In genomic region chr2:86199834-86200177, GRCh38 we compare ENCODE assay signal across 8 cellular contexts. TPM values are rescaled to one million over a fixed set of nuclear protein-coding genes. Genes with fewer than 3 reads are reported as not detected.
DNase-seq lines count a peak whose midpoint lies in the region; ATAC-seq and TF ChIP-seq lines count a peak whose summit lies in the region.

No MANE protein-coding gene starts in this region.

- H3K9me3 ChIP-seq in ovary: no peaks in the 10 kb centered on the region

- H3K36me3 ChIP-seq in ovary: no peaks in the 10 kb centered on the region

- TSS peak; percentile 44 for BruUV-seq in Calu3 (replicated peaks; lab: Mats Ljungman, UMichigan)

- peak overlapping the region; percentile 76 for H3K4me3 ChIP-seq in ovary

- DNase-seq in Calu3 (no peak), OCI-M1 (lab: John Stamatoyannopoulos, UW) (peak; percentile 52), epithelial cell of prostate (ENCODE audit: low read depth, low spot score) (no peak), ovary (no peak), omental fat pad (ENCODE audit: low spot score) (no peak), HPDE6-E6E7 (ENCODE audit: extremely low spot score) (no peak), D341Med (ENCODE audit: low spot score) (no peak)

- no peak for TF ChIP-seq EP300 in ovary (IDR thresholded peaks at IDR 0.05)

- 1 to 4% (median 2%) methylated on average over 8 of the region's 8 CpGs for WGBS in ovary, 3 donors

- no peaks in the 10 kb centered on the region for H3K27me3 Mint-ChIP-seq in Calu3 (ENCODE audit: unreplicated experiment)

- CTCF ChIA-PET in Calu3 (lab: Charles Lee): interaction anchor here (0.6 kb wide), 1 partner anchor 59 kb away, joined by 4 read pairs; no protein-coding TSS in a partner anchor

- H3K9me3 Mint-ChIP-seq in Calu3 (ENCODE audit: low read depth, unreplicated experiment): no peaks in the 10 kb centered on the region

- no peak for ATAC-seq in omental fat pad (ENCODE audit: low FRiP score)
- no peak for ATAC-seq in HG03025 (IDR thresholded peaks at IDR 0.05; ENCODE audit: low FRiP score, unreplicated experiment)

- TF ChIP-seq POLR2A in ovary (IDR thresholded peaks at IDR 0.05): no peak

- H3K27ac Mint-ChIP-seq in Calu3 (ENCODE audit: unreplicated experiment): peak overlapping the region; percentile 85

- TF ChIP-seq CTCF in Calu3 (IDR thresholded peaks at IDR 0.05; ENCODE audit: unreplicated experiment): no peak
- TF ChIP-seq CTCF in ovary (IDR thresholded peaks at IDR 0.05): no peak
- TF ChIP-seq CTCF in omental fat pad (IDR thresholded peaks at IDR 0.05): no peak

- H3K4me3 Mint-ChIP-seq in Calu3 (ENCODE audit: low read depth, unreplicated experiment): peak overlapping the region; percentile 83

- no peaks in the 10 kb centered on the region for H3K27me3 ChIP-seq in ovary

- H3K36me3 Mint-ChIP-seq in Calu3 (ENCODE audit: insufficient read depth, unreplicated experiment): peaks cover 25% of the 10 kb centered on the region

- H3K27ac ChIP-seq in epithelial cell of prostate (peak overlapping the region; percentile 59), ovary (no peak overlapping the region)

- intact Hi-C loops in Calu3 (cut with micrococcal nuclease; ENCODE audit: unreplicated experiment) (no loop called here), ovary (cut with DNase I) (loop anchor here in 2 of 4 donors (5.0 kb wide), 2 partner anchors 232 to 242 kb away; partner anchors contain the start of gene KDM3A (in 1 of the 2))

- peaks cover 23% of the 10 kb centered on the region for H3K4me1 Mint-ChIP-seq in Calu3 (ENCODE audit: low read depth, unreplicated experiment)

- H3K4me1 ChIP-seq in ovary (ENCODE audit: insufficient read depth): peaks cover 3% of the 10 kb centered on the region

RNA-seq across cellular contexts. Expression of gene MRPL35, which starts 0.5 kb away (rescaled TPM):
- 36.2 and 41.5 TPM in 2 replicates for total RNA-seq in Calu3 (2022)
- total RNA-seq in ovary: 10 to 100 TPM in 6 of 7 donors, 1 to 10 TPM in 1; 9.5 to 29.7 (median 21.4) TPM
- polyA plus RNA-seq in ovary: 10 to 100 TPM; 18.6 to 49.1 TPM
- total RNA-seq in omental fat pad: 10 to 100 TPM; 19.3 to 29.8 (median 23.2) TPM

RNA-seq across cellular contexts. Expression of gene IMMT, which starts 4.5 kb away (rescaled TPM):
- 86.7 and 88.7 TPM in 2 replicates for total RNA-seq in Calu3 (2022)
- total RNA-seq in ovary: 10 to 100 TPM; 22.8 to 64.9 (median 48.4) TPM
- 10 to 100 TPM; 30.6 to 99.4 TPM for polyA plus RNA-seq in ovary
- total RNA-seq in omental fat pad: 10 to 100 TPM; 52.2 to 64.7 (median 58.7) TPM
